ENCODE assay signal across 12 cellular contexts in the genomic region with DNA sequence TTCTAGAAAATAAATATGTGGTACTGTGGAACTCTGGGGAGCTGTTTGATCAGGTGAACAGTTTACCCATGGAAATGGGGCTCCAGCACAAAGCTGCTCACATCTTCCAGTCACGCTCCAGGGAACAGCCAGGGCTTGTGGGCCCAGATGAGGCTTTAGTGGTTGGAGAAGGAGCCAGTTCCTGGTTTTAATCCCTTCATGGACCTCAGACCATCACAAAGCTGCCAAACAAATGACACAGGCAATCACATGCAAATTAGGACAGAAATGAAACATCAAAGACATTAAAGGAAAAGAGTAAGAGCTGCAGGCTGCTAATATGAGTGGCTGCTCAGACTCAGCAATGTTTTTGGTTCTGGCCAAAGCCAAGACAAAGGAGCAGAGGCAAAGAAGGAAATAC. TPM values are rescaled to one million over a fixed set of nuclear protein-coding genes. Genes with fewer than 3 reads are reported as not detected.
DNase-seq lines count a peak whose midpoint lies in the region; ATAC-seq and TF ChIP-seq lines count a peak whose summit lies in the region.
"Had no signal": no experiment of that assay in that cellular context is flagged by ENCODE, and none has a peak within 500 bp of the region (broad histone marks: within the 10 kb centered on the region; RNA-seq: fewer than 3 reads in every experiment).

No MANE protein-coding gene starts in this region.

- H3K79me2 ChIP-seq in osteoblast (ENCODE audit: insufficient read depth, low read length): no peaks in the 10 kb centered on the region
- H3K79me2 ChIP-seq in PC-3 (ENCODE audit: low read length): peaks cover 12% of the 10 kb centered on the region; the same call in 1 of the 2 replicates

- H3K27ac Mint-ChIP-seq in activated CD4-positive, alpha-beta T cell treated with anti-CD3 and anti-CD28 coated beads for 36 hours: peak overlapping the region; percentile 56
- peak overlapping the region; percentile 80 for H3K27ac Mint-ChIP-seq in central memory CD8-positive, alpha-beta T cell (ENCODE audit: low read depth)

- H3F3A ChIP-seq in PC-3 (ENCODE audit: low read length, unreplicated experiment): no peaks in the 10 kb centered on the region

- POLR2A ChIA-PET in activated CD4-positive, alpha-beta T cell treated with anti-CD3 and anti-CD28 coated beads for 36 hours (lab: Charles Lee): interaction anchor here (0.7 to 1.0 kb wide), 3 partner anchors 12 to 251 kb away, joined by 3 to 6 read pairs (median 4); partner anchors contain the start of gene ZNF862
- POLR2A ChIA-PET in PC-3 (lab: Charles Lee; ENCODE audit: unreplicated experiment): interaction anchor here (0.6 kb wide), 1 partner anchor 274 kb away, joined by 15 read pairs; no protein-coding TSS in a partner anchor

- no peak overlapping the region for H3K4me3 ChIP-seq in osteoblast (ENCODE audit: insufficient read depth, low read length)
- no peak overlapping the region for H3K4me3 ChIP-seq in PC-3 (ENCODE audit: low read length)
- H3K4me3 ChIP-seq: uterus had no signal

- H3K27me3 ChIP-seq in osteoblast (ENCODE audit: insufficient read depth, low read length) (no peaks in the 10 kb centered on the region), PC-3 (ENCODE audit: low read length) (no peaks in the 10 kb centered on the region)
- H3K27me3 ChIP-seq: uterus had no signal

- intact Hi-C loops in activated CD4-positive, alpha-beta T cell treated with anti-CD3 and anti-CD28 coated beads for 36 hours (cut with DNase I, micrococcal nuclease): loop anchor here (2.0 to 10.0 kb wide), 8 partner anchors 17 to 987 kb away; partner anchors contain the start of genes ACTR3C (in 1 of the 2), EZH2 (in 1 of the 2), GIMAP5 (in 1 of the 2) and LRRC61 (in 1 of the 2)
- intact Hi-C loops in PC-3 (cut with micrococcal nuclease): no loop called here

- CTCF ChIA-PET in activated CD4-positive, alpha-beta T cell treated with anti-CD3 and anti-CD28 coated beads for 36 hours (lab: Charles Lee): interaction anchor here (0.7 to 3.3 kb wide), 7 partner anchors 11 to 331 kb away, joined by 3 to 26 read pairs (median 4); partner anchors contain the start of gene ZNF862
- CTCF ChIA-PET in PC-3 (lab: Charles Lee): no interaction called here

- peak; percentile 7 for ATAC-seq in activated CD4-positive, alpha-beta T cell treated with anti-CD3 and anti-CD28 coated beads for 36 hours
- no peak for ATAC-seq in central memory CD8-positive, alpha-beta T cell (replicated peaks; ENCODE audit: extremely low read depth, poor library complexity, severe bottlenecking)
- ATAC-seq in PC-3: no peak

- no peaks in the 10 kb centered on the region for H3K36me3 ChIP-seq in osteoblast (ENCODE audit: insufficient read depth, low read length)
- H3K36me3 ChIP-seq in PC-3 (ENCODE audit: low read depth, low read length): no peaks in the 10 kb centered on the region
- H3K36me3 ChIP-seq: uterus had no signal

- H3K4me2 ChIP-seq in osteoblast (ENCODE audit: insufficient read depth, low read length): no peak overlapping the region
- H3K4me2 ChIP-seq in PC-3 (ENCODE audit: low read length): no peak overlapping the region

- BruUV-seq in PC-3 (replicated peaks; lab: Mats Ljungman, UMichigan): no TSS peak

- H3K9me3 ChIP-seq in osteoblast (ENCODE audit: low read depth, low read length) (no peaks in the 10 kb centered on the region), PC-3 (ENCODE audit: low read length) (no peaks in the 10 kb centered on the region)
- H3K9me3 ChIP-seq: uterus had no signal

- peaks cover 82% of the 10 kb centered on the region for H3K4me1 Mint-ChIP-seq in activated CD4-positive, alpha-beta T cell treated with anti-CD3 and anti-CD28 coated beads for 36 hours
- H3K4me1 Mint-ChIP-seq in central memory CD8-positive, alpha-beta T cell: peaks cover 80% of the 10 kb centered on the region

- H3K4me1 ChIP-seq in osteoblast (ENCODE audit: insufficient read depth, low read length) (peaks cover 16% of the 10 kb centered on the region), PC-3 (ENCODE audit: insufficient read depth, low read length) (peaks cover 16% of the 10 kb centered on the region)

- no peaks in the 10 kb centered on the region for H3K9me2 ChIP-seq in PC-3 (replicated peaks; ENCODE audit: low read length)

- H4K20me1 ChIP-seq in osteoblast (ENCODE audit: insufficient read depth, low read length): no peaks in the 10 kb centered on the region
- H4K20me1 ChIP-seq in PC-3 (ENCODE audit: low read length): no peaks in the 10 kb centered on the region

- H2AFZ ChIP-seq in osteoblast (ENCODE audit: low read length): no peak overlapping the region
- H2AFZ ChIP-seq in PC-3 (ENCODE audit: low read length): no peak overlapping the region

- no peaks in the 10 kb centered on the region for H3K9me3 Mint-ChIP-seq in activated CD4-positive, alpha-beta T cell treated with anti-CD3 and anti-CD28 coated beads for 36 hours (ENCODE audit: low read depth)
- no peaks in the 10 kb centered on the region for H3K9me3 Mint-ChIP-seq in central memory CD8-positive, alpha-beta T cell

- H3K4me3 Mint-ChIP-seq in activated CD4-positive, alpha-beta T cell treated with anti-CD3 and anti-CD28 coated beads for 36 hours: peak overlapping the region; percentile 22
- H3K4me3 Mint-ChIP-seq in central memory CD8-positive, alpha-beta T cell: peak overlapping the region; percentile 69

- TF ChIP-seq CTCF in osteoblast (IDR thresholded peaks at IDR 0.05; ENCODE audit: extremely low read depth, low read depth, low read length): no peak
- TF ChIP-seq CTCF in PC-3 (conservative IDR thresholded peaks at IDR 0.05; ENCODE audit: low read depth, low read length): no peak

- no peaks in the 10 kb centered on the region for H3K27me3 Mint-ChIP-seq in activated CD4-positive, alpha-beta T cell treated with anti-CD3 and anti-CD28 coated beads for 36 hours
- H3K27me3 Mint-ChIP-seq in central memory CD8-positive, alpha-beta T cell: no peaks in the 10 kb centered on the region

- H3K27ac ChIP-seq in osteoblast (ENCODE audit: low read depth, low read length) (no peak overlapping the region), PC-3 (ENCODE audit: low read length) (no peak overlapping the region)
- H3K27ac ChIP-seq: RWPE1 had no signal

- peak; percentile 34 for DNase-seq in activated CD4-positive, alpha-beta T cell treated with anti-CD3 and anti-CD28 coated beads for 36 hours
- DNase-seq in activated CD4-positive, alpha-beta T cell treated with anti-CD3 and anti-CD28 coated beads, Interleukin-2, amount 50 U/mL, for 4 hours: no peak
- DNase-seq in NCI-H526 treated with DMSO at 0.1 percent for 48 hours (lab: John Stamatoyannopoulos, UW) (peak; percentile 98), osteoblast (ENCODE audit: insufficient read length, low spot score, missing footprints) (peak; percentile 45), PC-3 (no peak), HuH-7 (ENCODE audit: low spot score) (no peak), NCI-H2196 (lab: John Stamatoyannopoulos, UW; ENCODE audit: unreplicated experiment) (no peak)
- DNase-seq in central memory CD8-positive, alpha-beta T cell (ENCODE audit: low spot score in 2 of 2): no peak
- DNase-seq: DND-41, MM.1S, uterus had no signal

- H3K36me3 Mint-ChIP-seq in activated CD4-positive, alpha-beta T cell treated with anti-CD3 and anti-CD28 coated beads for 36 hours (ENCODE audit: low read depth): peaks cover 21% of the 10 kb centered on the region
- H3K36me3 Mint-ChIP-seq in central memory CD8-positive, alpha-beta T cell (ENCODE audit: insufficient read depth): peaks cover 21% of the 10 kb centered on the region

- H3K9ac ChIP-seq in PC-3 (ENCODE audit: low read length): no peak overlapping the region

RNA-seq across cellular contexts. Expression of gene ATP6V0E2, which starts 2.2 kb away (rescaled TPM):
- total RNA-seq in activated CD4-positive, alpha-beta T cell treated with anti-CD3 and anti-CD28 coated beads for 36 hours: 10 to 100 TPM; 33.9 to 41.3 TPM
- total RNA-seq in osteoblast (27.9 and 28.3 TPM in 2 replicates), PC-3 (2014; rRNA removed) (78.2 and 83.4 TPM in 2 replicates)

RNA-seq across cellular contexts. Expression of gene ZNF862, which starts 33.4 kb away (rescaled TPM):
- total RNA-seq in activated CD4-positive, alpha-beta T cell treated with anti-CD3 and anti-CD28 coated beads for 36 hours: 10 to 100 TPM; 17.6 to 18.3 TPM
- 8.7 and 12.7 TPM in 2 replicates for total RNA-seq in osteoblast
- total RNA-seq in PC-3 (2014; rRNA removed): 3.0 and 15.1 TPM in 2 replicates

Comparison
In these comparisons a context has a peak if more than half of its experiments do, and no peak if none do; other contexts are left out.
1. DNase-seq: peak in activated CD4-positive, alpha-beta T cell treated with anti-CD3 and anti-CD28 coated beads for 36 hours (single experiment), NCI-H526 treated with DMSO at 0.1 percent for 48 hours (single experiment) and osteoblast (single experiment); none in activated CD4-positive, alpha-beta T cell treated with anti-CD3 and anti-CD28 coated beads, Interleukin-2, amount 50 U/mL, for 4 hours (0 of 2), central memory CD8-positive, alpha-beta T cell (0 of 2), PC-3 (single experiment), HuH-7 (single experiment) and NCI-H2196 (single experiment).